ENCODE assay signal across 25 cellular contexts in the genomic region with DNA sequence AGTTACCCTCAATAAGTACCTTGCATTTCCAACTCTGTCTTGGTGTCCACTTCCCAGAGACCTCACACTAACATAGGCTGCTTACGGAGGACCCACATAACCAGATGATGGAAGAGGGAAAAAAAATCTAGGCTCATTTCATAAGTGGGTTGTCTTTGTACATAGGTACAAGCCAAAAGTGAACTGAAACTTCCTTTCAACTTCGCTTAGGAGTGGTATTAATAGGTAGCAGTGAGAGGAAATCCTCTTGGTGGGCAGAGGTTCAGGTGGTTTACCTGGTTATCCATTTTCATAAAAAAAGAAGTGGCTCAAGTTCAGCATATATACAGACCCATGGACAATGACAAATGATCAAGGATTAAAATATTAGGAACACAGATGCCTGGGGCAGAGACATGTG. TPM values are rescaled to one million over a fixed set of nuclear protein-coding genes. Genes with fewer than 3 reads are reported as not detected.
DNase-seq lines count a peak whose midpoint lies in the region; ATAC-seq, FAIRE-seq and TF ChIP-seq lines count a peak whose summit lies in the region.
"Had no signal": no experiment of that assay in that cellular context is flagged by ENCODE, and none has a peak within 500 bp of the region (broad histone marks: within the 10 kb centered on the region; RNA-seq: fewer than 3 reads in every experiment).

No MANE protein-coding gene starts in this region.

- peaks cover 0 to 6% (median 0%) of the 10 kb centered on the region in 3 donors for H3K27me3 Mint-ChIP-seq in naive B cell
- H3K27me3 Mint-ChIP-seq: CD4-positive, CD25-positive, alpha-beta regulatory T cell had no signal

- H3K4me1 Mint-ChIP-seq in naive B cell, result peaks cover 6 to 20% (median 15%) of the 10 kb centered on the region in 3 donors
- H3K4me1 Mint-ChIP-seq: CD4-positive, CD25-positive, alpha-beta regulatory T cell had no signal

- peaks cover 0 to 10% (median 1%) of the 10 kb centered on the region in 7 donors for H3K9me3 Mint-ChIP-seq in naive B cell

- no peak for FAIRE-seq in GM12891 (lab: Jason Lieb, UNC)
- FAIRE-seq: A549, GM12892, GM18507 had no signal

- DNase-seq in GM12891 (ENCODE audit: insufficient read length, low spot score), result no peak
- DNase-seq in naive B cell, result peak; percentile 4
- DNase-seq in activated CD8-positive, alpha-beta memory T cell treated with anti-CD3 and anti-CD28 coated beads for 24 hours, result no peak
- DNase-seq in KG1 (lab: John Stamatoyannopoulos, UW), result no peak
- DNase-seq in stimulated activated CD4-positive, alpha-beta T cell treated with anti-CD3 and anti-CD28 coated beads, Interleukin-2, amount 100 ng/mL, for 24 hours, result no peak
- DNase-seq: CD4-positive, CD25-positive, alpha-beta regulatory T cell; COR-L47; DMS 273 treated with DMSO at 0.1 percent for 48 hours; DMS79 treated with DMSO at 0.1 percent for 48 hours; H7; NCI-H1092; NCI-H1436; NCI-H187 treated with DMSO at 0.1 percent for 48 hours; NCI-H2107; NCI-H69; SIG-M5; SK-N-SH had no signal

- no peak for TF ChIP-seq POLR2A in GM12891 (IDR thresholded peaks at IDR 0.05; ENCODE audit: low read depth, low read length)

- H3K27ac Mint-ChIP-seq in naive B cell, result no peak overlapping the region
- H3K27ac Mint-ChIP-seq: CD4-positive, CD25-positive, alpha-beta regulatory T cell had no signal

- peak overlapping the region in 1 of 8 donors; percentile 40 for H3K4me3 Mint-ChIP-seq in naive B cell
- H3K4me3 Mint-ChIP-seq: CD4-positive, CD25-positive, alpha-beta regulatory T cell had no signal

- H3K36me3 Mint-ChIP-seq in naive B cell, result peaks cover 0 to 3% of the 10 kb centered on the region in 2 donors
- H3K36me3 Mint-ChIP-seq: CD4-positive, CD25-positive, alpha-beta regulatory T cell had no signal

- ATAC-seq in HG02610 (IDR thresholded peaks at IDR 0.05; ENCODE audit: unreplicated experiment), result peak; percentile 50
- ATAC-seq in HG03520 (IDR thresholded peaks at IDR 0.05; ENCODE audit: unreplicated experiment), result peak; percentile 50
- peak; percentile 37 to 59 for ATAC-seq in naive B cell (ENCODE audit: low read depth in 2 of 2)
- ATAC-seq in HG03025 (IDR thresholded peaks at IDR 0.05; ENCODE audit: low FRiP score, unreplicated experiment), result no peak
- ATAC-seq: Panc1 had no signal

TF ChIP-seq in GM12891, 5 proteins besides CTCF, POLR2A, EP300 and RAD21:
- no peak for TF ChIP-seq POLR2AphosphoS5 (IDR thresholded peaks at IDR 0.05; ENCODE audit: low read depth, low read length)
- TF ChIP-seq SPI1 (IDR thresholded peaks at IDR 0.05; ENCODE audit: low read depth, low read length), result peak; percentile 60

RNA-seq across cellular contexts. Expression of a gene that starts 35.8 kb away (rescaled TPM):
- not detected for polyA plus RNA-seq in GM12891 (2012; ENCODE audit: low read depth, missing spikeins)
- polyA plus RNA-seq in naive B cell (ENCODE audit: low read depth in 6 of 6), result not detected
- polyA plus RNA-seq: A549; BJ; CD4-positive, CD25-positive, alpha-beta regulatory T cell; SK-N-SH had no signal

RNA-seq across cellular contexts. Expression of a gene that starts 37.0 kb away (rescaled TPM):
- not detected for polyA plus RNA-seq in GM12891 (2012; ENCODE audit: low read depth, missing spikeins)
- not detected for polyA plus RNA-seq in naive B cell (ENCODE audit: low read depth in 6 of 6)
- polyA plus RNA-seq: A549; BJ; CD4-positive, CD25-positive, alpha-beta regulatory T cell; SK-N-SH had no signal
